In the genomic region with DNA sequence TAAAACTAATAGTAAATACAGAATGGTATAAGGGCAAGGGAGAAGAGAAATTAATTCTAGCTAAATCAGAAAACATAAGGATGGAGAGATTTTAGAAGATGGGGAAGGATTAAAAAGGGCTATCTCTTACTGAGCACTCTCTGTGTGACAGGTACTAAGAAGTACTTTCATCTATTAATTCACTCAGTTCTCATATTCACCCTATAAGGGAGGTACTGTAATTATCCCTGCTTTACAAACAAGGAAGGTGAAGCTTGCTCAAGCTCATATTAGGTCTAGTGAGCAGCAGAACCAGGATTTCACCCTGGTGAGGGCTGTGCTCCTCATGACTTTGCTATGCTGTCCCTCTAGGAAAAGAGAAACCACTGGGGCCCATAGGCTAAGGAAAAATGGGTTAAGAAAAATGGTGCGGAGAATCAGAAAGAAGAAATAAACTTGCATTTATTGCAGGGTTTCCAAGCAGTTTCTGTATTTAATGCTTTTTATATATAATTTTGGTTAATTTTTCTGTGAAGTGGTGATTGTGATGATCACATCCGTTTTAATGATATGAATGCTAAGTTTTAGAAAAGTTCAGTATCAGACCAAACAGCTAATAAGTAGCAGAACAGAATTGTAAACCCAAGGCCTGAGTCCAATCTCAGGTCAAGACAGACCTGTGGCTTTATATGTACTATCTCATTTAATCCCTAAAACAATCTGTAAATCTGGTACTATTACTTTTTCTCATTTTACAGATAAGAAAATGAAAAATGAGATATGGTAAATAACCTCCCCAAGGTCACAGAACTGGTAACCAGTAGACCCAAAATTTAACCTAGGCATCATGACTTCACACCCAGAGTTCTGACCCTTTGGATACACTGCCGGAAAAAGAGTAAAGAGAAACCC, we compare ENCODE assay signal across 11 cellular contexts. TPM values are rescaled to one million over a fixed set of nuclear protein-coding genes. Genes with fewer than 3 reads are reported as not detected.
DNase-seq lines count a peak whose midpoint lies in the region; ATAC-seq and TF ChIP-seq lines count a peak whose summit lies in the region.
"Had no signal": no experiment of that assay in that cellular context is flagged by ENCODE, and none has a peak within 500 bp of the region (broad histone marks: within the 10 kb centered on the region; RNA-seq: fewer than 3 reads in every experiment).

No MANE protein-coding gene starts in this region.

- H3K27ac Mint-ChIP-seq in CD4-positive, alpha-beta T cell = peak overlapping the region; percentile 79
- peak overlapping the region; percentile 79 for H3K27ac Mint-ChIP-seq in GM23338
- H3K27ac Mint-ChIP-seq in activated CD8-positive, alpha-beta T cell treated with anti-CD3 and anti-CD28 coated beads, Interleukin-2, amount 10 ng/mL, durations not matched to agents 7 days and 5 days = peak overlapping the region; percentile 35

- H2AFZ ChIP-seq in GM23338 = no peak overlapping the region
- no peak overlapping the region for H2AFZ ChIP-seq in neuronal stem cell (ENCODE audit: low read length)

- no peak for TF ChIP-seq CTCF in CD4-positive, alpha-beta T cell (IDR thresholded peaks at IDR 0.05)
- TF ChIP-seq CTCF in GM23338 (conservative IDR thresholded peaks at IDR 0.05; ENCODE audit: low read depth in 2 of 2) = no peak

- no peak overlapping the region for H4K91ac ChIP-seq in neuronal stem cell (ENCODE audit: low read depth, low read length, poor library complexity)

- no peak overlapping the region for H3K27ac ChIP-seq in CD4-positive, alpha-beta T cell (ENCODE audit: low read depth, low read length)
- peak overlapping the region; percentile 92; the same call in 1 of the 2 replicates for H3K27ac ChIP-seq in GM23338 (ENCODE audit: low read depth)
- peak overlapping the region; percentile 8 for H3K27ac ChIP-seq in iPS-20b (ENCODE audit: low read length)
- no peak overlapping the region for H3K27ac ChIP-seq in neuronal stem cell (replicated peaks; ENCODE audit: low read length)

- no peaks in the 10 kb centered on the region for H3K9me3 Mint-ChIP-seq in CD4-positive, alpha-beta T cell
- no peaks in the 10 kb centered on the region; the same call in 2 of the 3 replicates for H3K9me3 Mint-ChIP-seq in GM23338
- H3K9me3 Mint-ChIP-seq in activated CD8-positive, alpha-beta T cell treated with anti-CD3 and anti-CD28 coated beads, Interleukin-2, amount 10 ng/mL, durations not matched to agents 7 days and 5 days (ENCODE audit: insufficient read depth) = no peaks in the 10 kb centered on the region
- H3K9me3 Mint-ChIP-seq: activated B cell treated with CpG ODN at 0.5 μM for 24 hours, immature natural killer cell, naive B cell had no signal

- no peaks in the 10 kb centered on the region for H3K27me3 Mint-ChIP-seq in CD4-positive, alpha-beta T cell
- H3K27me3 Mint-ChIP-seq in GM23338 (ENCODE audit: insufficient read depth, low read depth, poor library complexity) = peaks cover 8% of the 10 kb centered on the region
- no peaks in the 10 kb centered on the region for H3K27me3 Mint-ChIP-seq in activated CD8-positive, alpha-beta T cell treated with anti-CD3 and anti-CD28 coated beads, Interleukin-2, amount 10 ng/mL, durations not matched to agents 7 days and 5 days (ENCODE audit: low read depth)
- H3K27me3 Mint-ChIP-seq: activated B cell treated with CpG ODN at 0.5 μM for 24 hours, naive B cell had no signal

- H2BK12ac ChIP-seq in neuronal stem cell (ENCODE audit: low read length) = no peak overlapping the region

- no peak overlapping the region for H2BK120ac ChIP-seq in neuronal stem cell (ENCODE audit: low read depth, low read length)

- peaks cover 4% of the 10 kb centered on the region for H3F3A ChIP-seq in GM23338 (replicated peaks; ENCODE audit: low read depth)

- peak overlapping the region; percentile 67 for H3K4me3 Mint-ChIP-seq in CD4-positive, alpha-beta T cell
- H3K4me3 Mint-ChIP-seq in GM23338 = peak overlapping the region; percentile 90
- peak overlapping the region; percentile 24 for H3K4me3 Mint-ChIP-seq in activated CD8-positive, alpha-beta T cell treated with anti-CD3 and anti-CD28 coated beads, Interleukin-2, amount 10 ng/mL, durations not matched to agents 7 days and 5 days

- no peak for ATAC-seq in CD4-positive, alpha-beta T cell (ENCODE audit: poor library complexity)
- ATAC-seq in GM23338 = no peak
- no peak for ATAC-seq in activated CD8-positive, alpha-beta T cell treated with anti-CD3 and anti-CD28 coated beads, Interleukin-2, amount 10 ng/mL, durations not matched to agents 7 days and 5 days
- ATAC-seq in HG03442 (IDR thresholded peaks at IDR 0.05; ENCODE audit: unreplicated experiment) = no peak

- H3K4me3 ChIP-seq in GM23338 = peak overlapping the region; percentile 85
- H3K4me3 ChIP-seq in iPS-20b (ENCODE audit: low read length) = peak overlapping the region; percentile 86
- no peak overlapping the region for H3K4me3 ChIP-seq in neuronal stem cell (ENCODE audit: low read length in 2 of 2)

- H3K36me3 Mint-ChIP-seq in CD4-positive, alpha-beta T cell (ENCODE audit: low read depth) = peaks cover under 1% of the 10 kb centered on the region
- H3K36me3 Mint-ChIP-seq in GM23338 (ENCODE audit: low read depth) = peaks cover 28% of the 10 kb centered on the region; the same call in 2 of the 3 replicates
- peaks cover 18% of the 10 kb centered on the region for H3K36me3 Mint-ChIP-seq in activated CD8-positive, alpha-beta T cell treated with anti-CD3 and anti-CD28 coated beads, Interleukin-2, amount 10 ng/mL, durations not matched to agents 7 days and 5 days (ENCODE audit: low read depth)
- H3K36me3 Mint-ChIP-seq: immature natural killer cell, naive B cell had no signal

- no peak overlapping the region for H3K23ac ChIP-seq in neuronal stem cell (ENCODE audit: low read depth, low read length, poor library complexity)

- intact Hi-C loops in CD4-positive, alpha-beta T cell (cut with DNase I, micrococcal nuclease) = loop anchor here (2.0 kb wide), 2 partner anchors 13 to 33 kb away; partner anchors contain the start of gene MAP3K21 (in 1 of the 2)

- H4K20me1 ChIP-seq in GM23338 (replicated peaks; ENCODE audit: insufficient read depth) = no peaks in the 10 kb centered on the region

- H3K9ac ChIP-seq in iPS-20b (ENCODE audit: low read depth, low read length) (peak overlapping the region; percentile 90; the same call in 1 of the 2 replicates), neuronal stem cell (ENCODE audit: low read depth, low read length, poor library complexity) (no peak overlapping the region)

- peaks cover 70% of the 10 kb centered on the region for H3K79me2 ChIP-seq in GM23338 (replicated peaks; ENCODE audit: insufficient read depth)

- H3K4me1 ChIP-seq in GM23338 (ENCODE audit: insufficient read depth) (peaks cover 62% of the 10 kb centered on the region), iPS-20b (ENCODE audit: insufficient read depth, low read length) (peaks cover 46% of the 10 kb centered on the region), neuronal stem cell (ENCODE audit: control insufficient read depth in 2 of 2, insufficient read depth in 1 of 2, low read depth in 1 of 2, low read length in 2 of 2) (peaks cover 0 to 9% of the 10 kb centered on the region in 2 donors)

- H3K4me1 Mint-ChIP-seq in CD4-positive, alpha-beta T cell (ENCODE audit: low read depth) = peaks cover 36% of the 10 kb centered on the region
- peaks cover 57% of the 10 kb centered on the region for H3K4me1 Mint-ChIP-seq in GM23338
- peaks cover 29% of the 10 kb centered on the region for H3K4me1 Mint-ChIP-seq in activated CD8-positive, alpha-beta T cell treated with anti-CD3 and anti-CD28 coated beads, Interleukin-2, amount 10 ng/mL, durations not matched to agents 7 days and 5 days (ENCODE audit: low read depth)

- no peak overlapping the region for H3K4ac ChIP-seq in neuronal stem cell (ENCODE audit: low read length)

- POLR2A ChIA-PET in CD4-positive, alpha-beta T cell (lab: Charles Lee) = no interaction called here
- POLR2A ChIA-PET in activated CD8-positive, alpha-beta T cell treated with anti-CD3 and anti-CD28 coated beads, Interleukin-2, amount 10 ng/mL, durations not matched to agents 7 days and 5 days (lab: Charles Lee) = no interaction called here

- no peak overlapping the region for H3K18ac ChIP-seq in neuronal stem cell (ENCODE audit: low read length)

- H3K36me3 ChIP-seq in GM23338 (ENCODE audit: insufficient read depth) (no peaks in the 10 kb centered on the region), iPS-20b (ENCODE audit: insufficient read depth, low read depth, low read length) (peaks cover 8% of the 10 kb centered on the region; the same call in 1 of the 2 replicates), neuronal stem cell (replicated peaks in 1 of 2; ENCODE audit: control insufficient read depth in 2 of 2, insufficient read depth in 2 of 2, low read length in 2 of 2) (no peaks in the 10 kb centered on the region)

- no peak overlapping the region for H2BK15ac ChIP-seq in neuronal stem cell (ENCODE audit: low read length)

- no peak for DNase-seq in CD4-positive, alpha-beta T cell
- DNase-seq in GM23338 (ENCODE audit: low spot score) (peak; percentile 28), neuronal stem cell (ENCODE audit: low spot score) (no peak), DMS53 (lab: John Stamatoyannopoulos, UW) (no peak), NCI-H2107 treated with DMSO at 0.1 percent for 48 hours (lab: John Stamatoyannopoulos, UW; ENCODE audit: unreplicated experiment) (no peak)
- no peak for DNase-seq in activated CD8-positive, alpha-beta T cell treated with anti-CD3 and anti-CD28 coated beads, Interleukin-2, amount 10 ng/mL, durations not matched to agents 7 days and 5 days
- DNase-seq: activated B cell treated with CpG ODN at 0.5 μM for 24 hours, immature natural killer cell, naive B cell had no signal

- WGBS in neuronal stem cell (ENCODE audit: extremely low coverage in 2 of 2, insufficient read length in 2 of 2, insufficient replicate concordance in 1 of 2), 2 donors = no CpG with 5 or more reads among the region's 3 CpGs

- no peaks in the 10 kb centered on the region for H3K27me3 ChIP-seq in CD4-positive, alpha-beta T cell (ENCODE audit: control insufficient read depth, insufficient read depth, low read length)
- no peaks in the 10 kb centered on the region for H3K27me3 ChIP-seq in GM23338 (ENCODE audit: insufficient read depth)
- H3K27me3 ChIP-seq in iPS-20b (ENCODE audit: insufficient read depth, low read length) = no peaks in the 10 kb centered on the region
- no peaks in the 10 kb centered on the region for H3K27me3 ChIP-seq in neuronal stem cell (ENCODE audit: control insufficient read depth in 3 of 3, insufficient read depth in 3 of 3, low read depth in 1 of 3, low read length in 3 of 3)

- no peak overlapping the region for H2AK5ac ChIP-seq in neuronal stem cell (ENCODE audit: low read depth, low read length)

- H4K8ac ChIP-seq in neuronal stem cell (ENCODE audit: low read depth, low read length) = no peak overlapping the region

- H3K4me2 ChIP-seq in GM23338 = peak overlapping the region; percentile 77
- H3K4me2 ChIP-seq in neuronal stem cell (ENCODE audit: insufficient read depth, low read length, poor library complexity, severe bottlenecking) = no peak overlapping the region

- CTCF ChIA-PET in CD4-positive, alpha-beta T cell (lab: Charles Lee) = interaction anchor here (1.0 to 1.3 kb wide), 2 partner anchors 11 to 33 kb away, joined by 3 to 4 read pairs; no protein-coding TSS in a partner anchor
- CTCF ChIA-PET in activated CD8-positive, alpha-beta T cell treated with anti-CD3 and anti-CD28 coated beads, Interleukin-2, amount 10 ng/mL, durations not matched to agents 7 days and 5 days (lab: Charles Lee) = no interaction called here

- no peak overlapping the region for H3K14ac ChIP-seq in neuronal stem cell (ENCODE audit: low read length)

- H3K9me2 ChIP-seq in GM23338 (ENCODE audit: insufficient read depth) = no peaks in the 10 kb centered on the region

- H3K79me1 ChIP-seq in neuronal stem cell (ENCODE audit: low read depth, low read length) = no peaks in the 10 kb centered on the region

- H2BK5ac ChIP-seq in neuronal stem cell (ENCODE audit: low read length) = no peak overlapping the region

- no peaks in the 10 kb centered on the region for H3K9me3 ChIP-seq in CD4-positive, alpha-beta T cell (ENCODE audit: control insufficient read depth, low read length)
- no peaks in the 10 kb centered on the region for H3K9me3 ChIP-seq in iPS-20b (ENCODE audit: insufficient read depth, low read depth, low read length)
- H3K9me3 ChIP-seq in neuronal stem cell (replicated peaks in 1 of 2; ENCODE audit: control insufficient read depth in 2 of 2, insufficient read depth in 1 of 2, low read depth in 1 of 2, low read length in 2 of 2) = peaks cover 0 to 2% of the 10 kb centered on the region in 2 donors

RNA-seq across cellular contexts. Expression of gene PCNX2, which starts 1.7 kb away (rescaled TPM):
- total RNA-seq in CD4-positive, alpha-beta T cell = 10 to 100 TPM; 46.4 to 49.4 TPM
- total RNA-seq in GM23338 (2014; rRNA removed; shearing (Covaris generic)) = 61.2 and 88.3 TPM in 2 replicates
- polyA plus RNA-seq in GM23338 (2016; fragmentation: Nextera tagmentation; extraction: Ambion mirVana) = 42.6 and 42.9 TPM in 2 replicates
- 10 to 100 TPM; 17.7 to 18.6 TPM for total RNA-seq in activated CD8-positive, alpha-beta T cell treated with anti-CD3 and anti-CD28 coated beads, Interleukin-2, amount 10 ng/mL, durations not matched to agents 7 days and 5 days
- 11.4 TPM for polyA plus RNA-seq in neuronal stem cell (2013, experiment 1 of 2)
- polyA plus RNA-seq in neuronal stem cell (2013, experiment 2 of 2) = 11.4 TPM

RNA-seq across cellular contexts. Expression of gene MAP3K21, which starts 33.7 kb away (rescaled TPM):
- under 1 TPM; 0.95 to 0.99 TPM for total RNA-seq in CD4-positive, alpha-beta T cell
- total RNA-seq in GM23338 (2014; rRNA removed; shearing (Covaris generic)) = 37.2 and 40.1 TPM in 2 replicates
- 11.1 and 11.7 TPM in 2 replicates for polyA plus RNA-seq in GM23338 (2016; fragmentation: Nextera tagmentation; extraction: Ambion mirVana)
- under 1 TPM; 0.44 to 0.45 TPM for total RNA-seq in activated CD8-positive, alpha-beta T cell treated with anti-CD3 and anti-CD28 coated beads, Interleukin-2, amount 10 ng/mL, durations not matched to agents 7 days and 5 days
- polyA plus RNA-seq in neuronal stem cell (2013, experiment 1 of 2) = 2.8 TPM
- polyA plus RNA-seq in neuronal stem cell (2013, experiment 2 of 2) = 3.0 TPM

Comparison
In these comparisons a context has a peak if more than half of its experiments do, and no peak if none do; other contexts are left out.
1. H3K27ac ChIP-seq: peak in GM23338 (single experiment) and iPS-20b (single experiment); none in CD4-positive, alpha-beta T cell (single experiment) and neuronal stem cell (single experiment).
2. H3K4me3 Mint-ChIP-seq: peak in every context shown above with its lines; median percentile 90 in GM23338; 67 in CD4-positive, alpha-beta T cell; 24 in activated CD8-positive, alpha-beta T cell treated with anti-CD3 and anti-CD28 coated beads, Interleukin-2, amount 10 ng/mL, durations not matched to agents 7 days and 5 days.
3. H3K4me3 ChIP-seq: peak in GM23338 (single experiment) and iPS-20b (single experiment); none in neuronal stem cell (0 of 2).
4. RNA of gene MAP3K21, which starts 33.7 kb away (total RNA-seq): 37.2 to 40.1 TPM in GM23338; 0.95 to 0.99 TPM in CD4-positive, alpha-beta T cell and 0.44 to 0.45 TPM in activated CD8-positive, alpha-beta T cell treated with anti-CD3 and anti-CD28 coated beads, Interleukin-2, amount 10 ng/mL, durations not matched to agents 7 days and 5 days; every median in the first group is over 10 times any median in the second.
5. Peak in every context shown above with its lines, with median percentiles within 50 percentile points of each other: H3K27ac Mint-ChIP-seq.